21 cellular contexts compared by ENCODE assay signal in the genomic region with DNA sequence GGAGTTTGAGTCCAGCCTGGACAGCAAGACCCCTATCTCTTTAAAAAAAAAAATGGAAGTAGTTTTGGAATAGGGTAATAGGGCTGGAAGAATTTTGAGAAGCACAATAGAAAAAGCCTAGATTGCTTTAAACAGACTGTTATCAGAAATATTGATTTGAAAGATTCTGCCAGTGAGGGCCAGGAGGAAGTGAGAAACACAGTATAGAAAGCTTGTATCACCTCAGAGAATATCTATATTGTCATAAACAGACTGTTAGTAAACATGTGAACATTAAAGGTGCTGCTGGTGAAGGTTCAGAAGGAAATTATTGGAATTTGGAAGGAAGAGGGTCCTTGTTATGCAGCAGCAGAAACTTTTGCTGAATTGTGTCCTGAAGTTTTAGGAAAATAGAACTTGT.
DNase-seq lines count a peak whose midpoint lies in the region; ATAC-seq, FAIRE-seq and TF ChIP-seq lines count a peak whose summit lies in the region.
"Had no signal": no experiment of that assay in that cellular context is flagged by ENCODE, and none has a peak within 500 bp of the region (broad histone marks: within the 10 kb centered on the region; RNA-seq: fewer than 3 reads in every experiment).

No MANE protein-coding gene starts in this region.

- no peaks in the 10 kb centered on the region for H3K9me2 ChIP-seq in Loucy (replicated peaks; ENCODE audit: low read depth, low read length)

- H3K9me3 ChIP-seq in Loucy (ENCODE audit: insufficient read depth, low read depth, low read length), result no peaks in the 10 kb centered on the region
- H3K9me3 ChIP-seq: BLaER1 had no signal

- peak; percentile 47 for ATAC-seq in GM18502 (IDR thresholded peaks at IDR 0.05; ENCODE audit: poor library complexity, unreplicated experiment)
- peak; percentile 67 for ATAC-seq in GM21529 (IDR thresholded peaks at IDR 0.05; ENCODE audit: unreplicated experiment)
- ATAC-seq in GM19463 (IDR thresholded peaks at IDR 0.05; ENCODE audit: unreplicated experiment), result no peak
- ATAC-seq: GM23338 had no signal

- H3K9ac ChIP-seq in Loucy (ENCODE audit: low read depth, low read length, poor library complexity, severe bottlenecking), result no peak overlapping the region
- H3K9ac ChIP-seq: BLaER1 had no signal

- TF ChIP-seq CTCF in Loucy (conservative IDR thresholded peaks at IDR 0.05; ENCODE audit: low read length), result no peak
- TF ChIP-seq CTCF in brain microvascular endothelial cell (IDR thresholded peaks at IDR 0.05; ENCODE audit: low read depth, low read length, missing control alignments), result no peak

- no peaks in the 10 kb centered on the region for H3F3A ChIP-seq in Loucy (ENCODE audit: low read depth)

- H3K27me3 ChIP-seq in Loucy (ENCODE audit: insufficient read depth, low read length, poor library complexity, severe bottlenecking), result no peaks in the 10 kb centered on the region
- no peaks in the 10 kb centered on the region for H3K27me3 ChIP-seq in brain microvascular endothelial cell (replicated peaks)
- H3K27me3 ChIP-seq: BLaER1 had no signal

- H3K27ac ChIP-seq in brain microvascular endothelial cell, result no peak overlapping the region
- H3K27ac ChIP-seq: BLaER1 had no signal

- in situ Hi-C loops in brain microvascular endothelial cell (cut with HindIII; ENCODE audit: low pct_ligation_motif_present, low sequenced_read_pairs), result loop anchor here (25.0 kb wide), 1 partner anchor 208 kb away; no protein-coding TSS in a partner anchor

- H3K36me3 ChIP-seq in Loucy (ENCODE audit: insufficient read depth, low read length), result no peaks in the 10 kb centered on the region
- H3K36me3 ChIP-seq in brain microvascular endothelial cell (replicated peaks), result no peaks in the 10 kb centered on the region
- H3K36me3 ChIP-seq: BLaER1 had no signal

- peak overlapping the region; percentile 64; the same call in 1 of the 2 replicates for H2AFZ ChIP-seq in Loucy (ENCODE audit: low read length)
- H2AFZ ChIP-seq: GM23338 had no signal

- DNase-seq in GM19239 (ENCODE audit: insufficient read length, low spot score) (no peak), HuH-7.5 (ENCODE audit: low spot score) (no peak), brain microvascular endothelial cell (no peak), SW 1271 (lab: John Stamatoyannopoulos, UW) (no peak)
- DNase-seq: 8988T; Calu3; CD4-positive, alpha-beta memory T cell; DND-41; EL; HCEC 1CT; Karpas-422; KBM-7 had no signal

- H3K4me3 ChIP-seq in Loucy (ENCODE audit: low read length, poor library complexity, severe bottlenecking), result no peak overlapping the region
- H3K4me3 ChIP-seq in brain microvascular endothelial cell (ENCODE audit: low read depth, low read length), result no peak overlapping the region
- H3K4me3 ChIP-seq: BLaER1, GM23338 had no signal

- no peaks in the 10 kb centered on the region for H4K20me1 ChIP-seq in Loucy (ENCODE audit: insufficient read depth, low read length, poor library complexity, severe bottlenecking)
- H4K20me1 ChIP-seq: BLaER1 had no signal

- peak; percentile 54 for FAIRE-seq in GM19239 (lab: Jason Lieb, UNC)
- FAIRE-seq: GM12892, H54, HTR-8/SVneo had no signal

- no peak overlapping the region for H3K4me2 ChIP-seq in Loucy (ENCODE audit: low read depth, low read length, poor library complexity, severe bottlenecking)
- H3K4me2 ChIP-seq: GM23338 had no signal

- H3K79me2 ChIP-seq in Loucy (ENCODE audit: insufficient read depth, low read length), result no peaks in the 10 kb centered on the region

- peaks cover 4% of the 10 kb centered on the region for H3K4me1 ChIP-seq in Loucy (ENCODE audit: insufficient read depth, low read length, poor library complexity, severe bottlenecking)
